ENCODE assay signal across 19 cellular contexts in the genomic region with DNA sequence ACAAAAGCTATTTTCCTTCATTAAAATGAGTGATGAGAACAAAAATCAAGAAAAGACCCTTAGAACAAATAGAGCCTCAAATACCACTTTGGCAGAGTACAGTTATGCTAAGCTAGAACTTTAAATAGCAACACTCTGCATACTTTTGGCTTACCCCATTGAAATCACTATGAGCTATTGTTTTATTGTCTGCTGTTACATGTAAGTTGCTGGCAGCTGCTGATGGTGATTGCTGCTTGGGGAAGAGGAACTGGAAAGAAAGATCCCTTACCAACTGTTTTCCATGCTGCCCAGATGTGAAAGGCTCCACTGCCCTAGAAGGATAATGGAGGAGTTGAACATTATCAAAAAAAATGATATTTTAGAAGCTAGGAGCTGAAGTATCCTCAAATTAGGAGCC.
A peak's percentile ranks its signal among the peaks of the same experiment; 100 is the strongest.
DNase-seq lines count a peak whose midpoint lies in the region; ATAC-seq and FAIRE-seq lines count a peak whose summit lies in the region.
"Had no signal": no experiment of that assay in that cellular context is flagged by ENCODE, and none has a peak within 500 bp of the region (broad histone marks: within the 10 kb centered on the region; RNA-seq: fewer than 3 reads in every experiment).

No MANE protein-coding gene starts in this region.

- no peak overlapping the region for H3K23ac ChIP-seq in neuronal stem cell (ENCODE audit: low read depth, low read length, poor library complexity)

- H3K9ac ChIP-seq in HUES6 (ENCODE audit: low read length) (no peak overlapping the region), iPS-20b (ENCODE audit: low read depth, low read length) (peak overlapping the region; percentile 11; the same call in 1 of the 2 replicates), neuronal stem cell (ENCODE audit: low read depth, low read length, poor library complexity) (no peak overlapping the region)

- H3K4me2 ChIP-seq in neuronal stem cell (ENCODE audit: insufficient read depth, low read length, poor library complexity, severe bottlenecking), result no peak overlapping the region

- no peak overlapping the region for H4K8ac ChIP-seq in neuronal stem cell (ENCODE audit: low read depth, low read length)

- no peak for FAIRE-seq in small intestine (lab: Jason Lieb, UNC)

- H2BK12ac ChIP-seq in neuronal stem cell (ENCODE audit: low read length), result no peak overlapping the region

- no peak overlapping the region for H2AK5ac ChIP-seq in neuronal stem cell (ENCODE audit: low read depth, low read length)

- peak; percentile 39 for DNase-seq in astrocyte of the hippocampus (ENCODE audit: low read depth, low spot score)
- peak; percentile 26 for DNase-seq in pons (ENCODE audit: low spot score)
- DNase-seq in small intestine, result no peak
- no peak for DNase-seq in neuronal stem cell (ENCODE audit: low spot score)
- DNase-seq in kidney glomerular epithelial cell (lab: John Stamatoyannopoulos, UW), result no peak
- DNase-seq: CD4-positive, CD25-positive, alpha-beta regulatory T cell; EL; GF-D8; NCI-H1105; NCI-H1694; NCI-H2081; NCI-H2171; NCI-H526; SHP77 had no signal

- no peak overlapping the region for H4K91ac ChIP-seq in neuronal stem cell (ENCODE audit: low read depth, low read length, poor library complexity)

- no peak overlapping the region for H2BK15ac ChIP-seq in neuronal stem cell (ENCODE audit: low read length)

- H3K4me3 ChIP-seq in HUES6 (ENCODE audit: low read depth, low read length) (no peak overlapping the region), iPS-20b (ENCODE audit: low read length) (peak overlapping the region; percentile 26; the same call in 1 of the 2 replicates), small intestine (ENCODE audit: low read depth in 1 of 2, low read length in 2 of 2) (no peak overlapping the region), neuronal stem cell (ENCODE audit: low read length in 2 of 2) (no peak overlapping the region)
- H3K4me3 ChIP-seq: HAP-1 had no signal

- H3K36me3 ChIP-seq in HUES6 (ENCODE audit: control insufficient read depth, insufficient read depth, low read length) (no peaks in the 10 kb centered on the region), iPS-20b (ENCODE audit: insufficient read depth, low read depth, low read length) (no peaks in the 10 kb centered on the region), small intestine (ENCODE audit: control insufficient read depth in 2 of 2, insufficient read depth in 2 of 2, low read length in 2 of 2) (no peaks in the 10 kb centered on the region), neuronal stem cell (replicated peaks in 1 of 2; ENCODE audit: control insufficient read depth in 2 of 2, insufficient read depth in 2 of 2, low read length in 2 of 2) (no peaks in the 10 kb centered on the region)
- H3K36me3 ChIP-seq: HAP-1 had no signal

- no peak overlapping the region for H3K4ac ChIP-seq in neuronal stem cell (ENCODE audit: low read length)

- H3K27ac ChIP-seq in HUES6 (ENCODE audit: low read depth, low read length) (peak overlapping the region; percentile 39; the same call in 1 of the 2 replicates), iPS-20b (ENCODE audit: low read length) (peak overlapping the region; percentile 74), small intestine (ENCODE audit: low read depth in 1 of 2, low read length in 1 of 2) (no peak overlapping the region), neuronal stem cell (replicated peaks; ENCODE audit: low read length) (no peak overlapping the region)
- H3K27ac ChIP-seq: HL-60 had no signal

- no peaks in the 10 kb centered on the region for H3K79me1 ChIP-seq in neuronal stem cell (ENCODE audit: low read depth, low read length)

- ATAC-seq in esophagus mucosa, result no peak

- H3K4me1 ChIP-seq in HUES6 (ENCODE audit: control insufficient read depth, insufficient read depth, low read length), result peaks cover 17% of the 10 kb centered on the region
- peaks cover 31% of the 10 kb centered on the region; the same call in 1 of the 2 replicates for H3K4me1 ChIP-seq in iPS-20b (ENCODE audit: insufficient read depth, low read length)
- H3K4me1 ChIP-seq in small intestine (ENCODE audit: control insufficient read depth in 2 of 2, insufficient read depth in 1 of 2, low read depth in 1 of 2, low read length in 1 of 2), result no peaks in the 10 kb centered on the region
- H3K4me1 ChIP-seq in neuronal stem cell (ENCODE audit: control insufficient read depth in 2 of 2, insufficient read depth in 1 of 2, low read depth in 1 of 2, low read length in 2 of 2), result no peaks in the 10 kb centered on the region
- H3K4me1 ChIP-seq: HAP-1 had no signal

- H2AFZ ChIP-seq in neuronal stem cell (ENCODE audit: low read length), result no peak overlapping the region

- H2BK120ac ChIP-seq in neuronal stem cell (ENCODE audit: low read depth, low read length), result no peak overlapping the region

- no peak overlapping the region for H2BK5ac ChIP-seq in neuronal stem cell (ENCODE audit: low read length)

- H3K27me3 ChIP-seq in HUES6 (ENCODE audit: control insufficient read depth, insufficient read depth, low read length) (no peaks in the 10 kb centered on the region), iPS-20b (ENCODE audit: insufficient read depth, low read length) (no peaks in the 10 kb centered on the region), small intestine (ENCODE audit: control insufficient read depth in 2 of 2, insufficient read depth in 2 of 2, low read length in 2 of 2) (no peaks in the 10 kb centered on the region), neuronal stem cell (ENCODE audit: control insufficient read depth in 3 of 3, insufficient read depth in 3 of 3, low read depth in 1 of 3, low read length in 3 of 3) (no peaks in the 10 kb centered on the region)

- no peak overlapping the region for H3K18ac ChIP-seq in neuronal stem cell (ENCODE audit: low read length)

- no peak overlapping the region for H3K14ac ChIP-seq in neuronal stem cell (ENCODE audit: low read length)

- H3K9me3 ChIP-seq in HUES6 (ENCODE audit: control insufficient read depth, insufficient read depth, low read depth, low read length), result no peaks in the 10 kb centered on the region
- no peaks in the 10 kb centered on the region for H3K9me3 ChIP-seq in iPS-20b (ENCODE audit: insufficient read depth, low read depth, low read length)
- no peaks in the 10 kb centered on the region for H3K9me3 ChIP-seq in small intestine (ENCODE audit: control insufficient read depth, low read depth)
- H3K9me3 ChIP-seq in neuronal stem cell (replicated peaks in 1 of 2; ENCODE audit: control insufficient read depth in 2 of 2, insufficient read depth in 1 of 2, low read depth in 1 of 2, low read length in 2 of 2), result no peaks in the 10 kb centered on the region
- H3K9me3 ChIP-seq: HAP-1 had no signal

Comparison
In these comparisons a context has a peak if more than half of its experiments do, and no peak if none do; other contexts are left out.
1. H3K27ac ChIP-seq: peak in HUES6 (single experiment) and iPS-20b (single experiment); none in small intestine (0 of 2) and neuronal stem cell (single experiment).
2. DNase-seq: peak in astrocyte of the hippocampus (single experiment) and pons (single experiment); none in small intestine (single experiment), neuronal stem cell (single experiment) and kidney glomerular epithelial cell (single experiment).